ENCODE assay signal across 17 cellular contexts in genomic region chr12:6966351-6966750, GRCh38. TPM values are rescaled to one million over a fixed set of nuclear protein-coding genes. Genes with fewer than 3 reads are reported as not detected.
DNase-seq lines count a peak whose midpoint lies in the region; ATAC-seq and TF ChIP-seq lines count a peak whose summit lies in the region.
"Had no signal": no experiment of that assay in that cellular context is flagged by ENCODE, and none has a peak within 500 bp of the region (broad histone marks: within the 10 kb centered on the region; RNA-seq: fewer than 3 reads in every experiment).

No MANE protein-coding gene starts in this region.

- peak overlapping the region; percentile 93; the same call in 1 of the 2 replicates for H3K27ac ChIP-seq in PC-9
- H3K27ac ChIP-seq in heart left ventricle = no peak overlapping the region
- H3K27ac ChIP-seq: ascending aorta had no signal

- peaks cover 33% of the 10 kb centered on the region for H3K36me3 Mint-ChIP-seq in T-helper 1 cell treated with Interleukin-12 subunit alpha and Interleukin-12 subunit beta and Interleukin-4 antibody, amounts not matched to agents 30 μg/mL and 1 μg/mL, for 36 hours (ENCODE audit: low read depth)
- peaks cover 57% of the 10 kb centered on the region for H3K36me3 Mint-ChIP-seq in activated naive CD8-positive, alpha-beta T cell treated with anti-CD3 and anti-CD28 coated beads, Interleukin-2, amount 50 U/mL, for 24 hours (ENCODE audit: low read depth)
- H3K36me3 Mint-ChIP-seq in nephron progenitor cell (ENCODE audit: low read depth) = peaks cover 39% of the 10 kb centered on the region

- no peak overlapping the region for H2AFZ ChIP-seq in PC-9

- no peaks in the 10 kb centered on the region for H3K27me3 Mint-ChIP-seq in T-helper 1 cell treated with Interleukin-12 subunit alpha and Interleukin-12 subunit beta and Interleukin-4 antibody, amounts not matched to agents 30 μg/mL and 1 μg/mL, for 36 hours (ENCODE audit: low read depth)
- no peaks in the 10 kb centered on the region for H3K27me3 Mint-ChIP-seq in activated naive CD8-positive, alpha-beta T cell treated with anti-CD3 and anti-CD28 coated beads, Interleukin-2, amount 50 U/mL, for 24 hours
- H3K27me3 Mint-ChIP-seq in nephron progenitor cell (ENCODE audit: low read depth, poor library complexity) = no peaks in the 10 kb centered on the region

- H3K4me1 ChIP-seq in PC-9 (replicated peaks; ENCODE audit: insufficient read depth) (peaks cover 40% of the 10 kb centered on the region), heart left ventricle (peaks cover 6 to 47% (median 37%) of the 10 kb centered on the region in 12 donors)

- 72 to 83% (median 83%) methylated on average over 7 of the region's 7 CpGs for WGBS in heart left ventricle, 4 donors

- H3F3A ChIP-seq in PC-9 (ENCODE audit: insufficient read depth, low read depth) = peaks cover 72% of the 10 kb centered on the region

- H3K36me3 ChIP-seq in PC-9 (ENCODE audit: low read depth) (peaks cover 39% of the 10 kb centered on the region), heart left ventricle (peaks cover 0 to 46% (median 40%) of the 10 kb centered on the region in 9 donors)

- no peak overlapping the region for H3K4me3 ChIP-seq in PC-9
- no peak overlapping the region for H3K4me3 ChIP-seq in heart left ventricle
- H3K4me3 ChIP-seq: ascending aorta, esophagus squamous epithelium had no signal

- no peaks in the 10 kb centered on the region for H3K9me3 ChIP-seq in PC-9 (ENCODE audit: insufficient read depth, low read depth)
- no peaks in the 10 kb centered on the region for H3K9me3 ChIP-seq in heart left ventricle
- H3K9me3 ChIP-seq: ascending aorta, esophagus squamous epithelium had no signal

- TF ChIP-seq CTCF in PC-9 (conservative IDR thresholded peaks at IDR 0.05) = no peak
- TF ChIP-seq CTCF in nephron progenitor cell (IDR thresholded peaks at IDR 0.05) = no peak
- no peak for TF ChIP-seq CTCF in heart left ventricle (IDR thresholded peaks at IDR 0.05)

- DNase-seq in T-helper 1 cell (no peak), PC-9 (no peak), nephron progenitor cell (no peak), GM19238 (ENCODE audit: insufficient read length, low spot score) (no peak), heart left ventricle (no peak)
- DNase-seq in activated naive CD8-positive, alpha-beta T cell treated with anti-CD3 and anti-CD28 coated beads, Interleukin-2, amount 50 U/mL, for 24 hours = no peak
- DNase-seq: 8988T, cortex of kidney, esophagus squamous epithelium, GDM1, NCI-H446 treated with DMSO at 0.1 percent for 48 hours had no signal

- H3K79me2 ChIP-seq in PC-9 (ENCODE audit: low read depth) = peaks cover 80% of the 10 kb centered on the region

- intact Hi-C loops in PC-9 (cut with micrococcal nuclease; ENCODE audit: unreplicated experiment) (loop anchor here (10.0 kb wide), 2 partner anchors 282 to 352 kb away; partner anchors contain the start of gene ZNF384), heart left ventricle (cut with DNase I) (loop anchor here in 5 of 10 donors (5.0 to 10.0 kb wide), 6 partner anchors 51 to 146 kb away; partner anchors contain the start of genes SPSB2 (in 2 of the 5), C1R (in 1 of the 5), LPCAT3 (in 1 of the 5) and TPI1 (in 1 of the 5))

- H4K20me1 ChIP-seq in PC-9 (ENCODE audit: insufficient read depth) = peaks cover 30% of the 10 kb centered on the region

- no peak for ATAC-seq in activated naive CD8-positive, alpha-beta T cell treated with anti-CD3 and anti-CD28 coated beads, Interleukin-2, amount 50 U/mL, for 24 hours
- ATAC-seq in heart left ventricle = no peak
- ATAC-seq in HG03196 (IDR thresholded peaks at IDR 0.05; ENCODE audit: unreplicated experiment) = no peak

- TF ChIP-seq POLR2A in heart left ventricle (IDR thresholded peaks at IDR 0.05) = no peak

- peak overlapping the region; percentile 7 for H3K4me3 Mint-ChIP-seq in T-helper 1 cell treated with Interleukin-12 subunit alpha and Interleukin-12 subunit beta and Interleukin-4 antibody, amounts not matched to agents 30 μg/mL and 1 μg/mL, for 36 hours
- H3K4me3 Mint-ChIP-seq in activated naive CD8-positive, alpha-beta T cell treated with anti-CD3 and anti-CD28 coated beads, Interleukin-2, amount 50 U/mL, for 24 hours = peak overlapping the region; percentile 18
- no peak overlapping the region for H3K4me3 Mint-ChIP-seq in nephron progenitor cell

- peak overlapping the region; percentile 28 for H3K27ac Mint-ChIP-seq in T-helper 1 cell treated with Interleukin-12 subunit alpha and Interleukin-12 subunit beta and Interleukin-4 antibody, amounts not matched to agents 30 μg/mL and 1 μg/mL, for 36 hours
- peak overlapping the region; percentile 90 for H3K27ac Mint-ChIP-seq in activated naive CD8-positive, alpha-beta T cell treated with anti-CD3 and anti-CD28 coated beads, Interleukin-2, amount 50 U/mL, for 24 hours
- H3K27ac Mint-ChIP-seq in nephron progenitor cell = peak overlapping the region; percentile 86

- peaks cover 35% of the 10 kb centered on the region for H3K4me1 Mint-ChIP-seq in T-helper 1 cell treated with Interleukin-12 subunit alpha and Interleukin-12 subunit beta and Interleukin-4 antibody, amounts not matched to agents 30 μg/mL and 1 μg/mL, for 36 hours (ENCODE audit: low read depth)
- H3K4me1 Mint-ChIP-seq in activated naive CD8-positive, alpha-beta T cell treated with anti-CD3 and anti-CD28 coated beads, Interleukin-2, amount 50 U/mL, for 24 hours = peaks cover 76% of the 10 kb centered on the region
- H3K4me1 Mint-ChIP-seq in nephron progenitor cell = peaks cover 48% of the 10 kb centered on the region

- POLR2A ChIA-PET in PC-9 (lab: Charles Lee; ENCODE audit: unreplicated experiment) = interaction anchor here (0.6 kb wide), 2 partner anchors 52 to 197 kb away, joined by 5 read pairs; partner anchors contain the start of gene LPCAT3

- peak overlapping the region; percentile 97; the same call in 1 of the 2 replicates for H3K4me2 ChIP-seq in PC-9

- H3K9me2 ChIP-seq in PC-9 (ENCODE audit: insufficient read depth) = no peaks in the 10 kb centered on the region

- H3K27me3 ChIP-seq in PC-9 (ENCODE audit: insufficient read depth, low read depth) = no peaks in the 10 kb centered on the region
- no peaks in the 10 kb centered on the region for H3K27me3 ChIP-seq in heart left ventricle
- H3K27me3 ChIP-seq: ascending aorta, esophagus squamous epithelium had no signal

- H3K9me3 Mint-ChIP-seq in T-helper 1 cell treated with Interleukin-12 subunit alpha and Interleukin-12 subunit beta and Interleukin-4 antibody, amounts not matched to agents 30 μg/mL and 1 μg/mL, for 36 hours = no peaks in the 10 kb centered on the region
- no peaks in the 10 kb centered on the region for H3K9me3 Mint-ChIP-seq in activated naive CD8-positive, alpha-beta T cell treated with anti-CD3 and anti-CD28 coated beads, Interleukin-2, amount 50 U/mL, for 24 hours
- H3K9me3 Mint-ChIP-seq in nephron progenitor cell = no peaks in the 10 kb centered on the region

- no TSS peak for BruUV-seq in PC-9 (replicated peaks; lab: Mats Ljungman, UMichigan)

- CTCF ChIA-PET in PC-9 (lab: Charles Lee) = no interaction called here

RNA-seq across cellular contexts. Expression of gene PHB2, which starts 4.1 kb away (rescaled TPM):
- 384 and 386 TPM in 2 replicates for total RNA-seq in PC-9 (2021)
- 100 to 1,000 TPM; 128 to 189 (median 152) TPM for total RNA-seq in heart left ventricle
- polyA plus RNA-seq in heart left ventricle = 100 to 1,000 TPM; 112 to 192 TPM

RNA-seq across cellular contexts. Expression of gene EMG1, which starts 4.4 kb away (rescaled TPM):
- total RNA-seq in PC-9 (2021) (84.5 and 96.5 TPM in 2 replicates), heart left ventricle (10 to 100 TPM; 24.2 to 43.1 (median 35.9) TPM)
- polyA plus RNA-seq in heart left ventricle = 10 to 100 TPM; 23.0 to 38.2 TPM

RNA-seq across cellular contexts. Expression of gene PTPN6, which starts 15.2 kb away (rescaled TPM):
- total RNA-seq in PC-9 (2021) (84.1 and 92.7 TPM in 2 replicates), heart left ventricle (10 to 100 TPM in 2 of 9 donors, 1 to 10 TPM in 7; 3.5 to 63.2 (median 5.9) TPM)
- 1 to 10 TPM; 6.6 to 6.7 TPM for polyA plus RNA-seq in heart left ventricle

RNA-seq across cellular contexts. Expression of gene C12orf57, which starts 22.5 kb away (rescaled TPM):
- 198 and 218 TPM in 2 replicates for total RNA-seq in PC-9 (2021)
- total RNA-seq in heart left ventricle = 100 to 1,000 TPM; 108 to 394 (median 167) TPM
- 100 to 1,000 TPM; 258 to 460 TPM for polyA plus RNA-seq in heart left ventricle

RNA-seq across cellular contexts. Expression of gene RNU7-1, which starts 22.7 kb away (rescaled TPM):
- total RNA-seq in PC-9 (2021) = not detected in 2 replicates
- total RNA-seq in heart left ventricle = not detected
- polyA plus RNA-seq in heart left ventricle = not detected
- total RNA-seq: ascending aorta, esophagus squamous epithelium, mononuclear cell, pulmonary artery endothelial cell, temporal lobe had no signal

Comparison
In these comparisons a context has a peak if more than half of its experiments do, and no peak if none do; other contexts are left out.
1. H3K27ac Mint-ChIP-seq: peak in every context shown above with its lines; median percentile 90 in activated naive CD8-positive, alpha-beta T cell treated with anti-CD3 and anti-CD28 coated beads, Interleukin-2, amount 50 U/mL, for 24 hours; 86 in nephron progenitor cell; 28 in T-helper 1 cell treated with Interleukin-12 subunit alpha and Interleukin-12 subunit beta and Interleukin-4 antibody, amounts not matched to agents 30 μg/mL and 1 μg/mL, for 36 hours.